Comparison of ENCODE assay signal across 18 cellular contexts in genomic region chr3:136960838-136961836, GRCh38. TPM values are rescaled to one million over a fixed set of nuclear protein-coding genes. Genes with fewer than 3 reads are reported as not detected.
A peak's percentile ranks its signal among the peaks of the same experiment; 100 is the strongest.
DNase-seq lines count a peak whose midpoint lies in the region; ATAC-seq and TF ChIP-seq lines count a peak whose summit lies in the region.
"Had no signal": no experiment of that assay in that cellular context is flagged by ENCODE, and none has a peak within 500 bp of the region (broad histone marks: within the 10 kb centered on the region; RNA-seq: fewer than 3 reads in every experiment).

No MANE protein-coding gene starts in this region.

- H2BK12ac ChIP-seq in mesenchymal stem cell (ENCODE audit: low read length in 2 of 2), result no peak overlapping the region

- H3K18ac ChIP-seq in mesenchymal stem cell (ENCODE audit: low read depth in 1 of 2, low read length in 2 of 2), result no peak overlapping the region

- H3K4me3 ChIP-seq in AG10803 (ENCODE audit: low read length), result peak overlapping the region; percentile 20
- no peak overlapping the region for H3K4me3 ChIP-seq in mesenchymal stem cell (ENCODE audit: insufficient read depth in 1 of 2, low read depth in 1 of 2, low read length in 2 of 2)
- H3K4me3 ChIP-seq: GM23338, mucosa of descending colon, SK-N-MC, upper lobe of right lung had no signal

- no peaks in the 10 kb centered on the region for H3K36me3 ChIP-seq in mesenchymal stem cell (ENCODE audit: control insufficient read depth in 1 of 2, insufficient read depth in 2 of 2, low read depth in 1 of 2, low read length in 2 of 2)
- H3K36me3 ChIP-seq: upper lobe of right lung had no signal

- no peak for TF ChIP-seq CTCF in AG10803 (conservative IDR thresholded peaks at IDR 0.05; ENCODE audit: low read length)

- peaks cover 5% of the 10 kb centered on the region for H3K4me1 ChIP-seq in mesenchymal stem cell (ENCODE audit: control insufficient read depth, insufficient read depth, low read depth, low read length)

- peak overlapping the region; percentile 52 for H3K9ac ChIP-seq in mesenchymal stem cell (ENCODE audit: low read length)

- WGBS in mesenchymal stem cell, result 81% methylated on average over 3 of the region's 4 CpGs

- no peaks in the 10 kb centered on the region for H3K27me3 ChIP-seq in mesenchymal stem cell (ENCODE audit: control insufficient read depth in 1 of 2, insufficient read depth in 1 of 2, low read length in 2 of 2)
- H3K27me3 ChIP-seq: upper lobe of right lung had no signal

- no peak overlapping the region for H2BK15ac ChIP-seq in mesenchymal stem cell (ENCODE audit: low read depth, poor library complexity, severe bottlenecking)

- H3K23ac ChIP-seq in mesenchymal stem cell (ENCODE audit: low read length in 2 of 2), result no peak overlapping the region

- no peaks in the 10 kb centered on the region for H3K9me3 ChIP-seq in mesenchymal stem cell (ENCODE audit: control insufficient read depth, low read length)
- H3K9me3 ChIP-seq: mucosa of descending colon, upper lobe of right lung had no signal

- no peak overlapping the region for H3K14ac ChIP-seq in mesenchymal stem cell (ENCODE audit: low read length in 2 of 2)

- H4K8ac ChIP-seq in mesenchymal stem cell (ENCODE audit: low read length), result no peak overlapping the region

- no peak overlapping the region for H2BK5ac ChIP-seq in mesenchymal stem cell (ENCODE audit: low read depth, low read length, poor library complexity, severe bottlenecking)

- H3K4ac ChIP-seq in mesenchymal stem cell (ENCODE audit: low read depth in 1 of 2, low read length in 2 of 2), result no peak overlapping the region

- no peak overlapping the region for H2BK120ac ChIP-seq in mesenchymal stem cell (ENCODE audit: low read depth, low read length)

- peak; percentile 75 for DNase-seq in AG10803 (ENCODE audit: low read depth)
- DNase-seq in HPDE6-E6E7 (ENCODE audit: extremely low spot score), result peak; percentile 31
- DNase-seq in dedifferentiated amniotic fluid mesenchymal stem cell (ENCODE audit: extremely low spot score), result peak; percentile 49
- DNase-seq in mesenchymal stem cell, result peak; percentile 55
- no peak for DNase-seq in stimulated activated CD4-positive, alpha-beta T cell treated with anti-CD3 and anti-CD28 coated beads, Interleukin-15, amount 100 ng/mL, for 24 hours
- DNase-seq in UCSD-AML1 (lab: John Stamatoyannopoulos, UW; ENCODE audit: unreplicated experiment), result no peak
- no peak for DNase-seq in T-helper 1 cell
- DNase-seq: activated naive CD8-positive, alpha-beta T cell treated with anti-CD3 and anti-CD28 coated beads, Interleukin-2, amount 50 U/mL, for 24 hours; activated T-cell treated with anti-CD3 and anti-CD28 coated beads for 4 hours; DMS79 treated with DMSO at 0.1 percent for 48 hours; mucosa of descending colon; NCI-H2171 treated with DMSO at 0.1 percent for 48 hours; stimulated activated CD4-positive, alpha-beta T cell treated with anti-CD3 and anti-CD28 coated beads, Interleukin-1b, Interleukin-23, amount 100 ng/mL, for 48 hours; upper lobe of right lung had no signal

- H2AK5ac ChIP-seq in mesenchymal stem cell (ENCODE audit: low read length, severe bottlenecking), result peak overlapping the region; percentile 39

- peak overlapping the region; percentile 91 for H3K27ac ChIP-seq in mesenchymal stem cell (ENCODE audit: low read length, poor library complexity, severe bottlenecking)
- H3K27ac ChIP-seq: SK-N-MC, upper lobe of right lung had no signal

- no peak overlapping the region for H2AFZ ChIP-seq in mesenchymal stem cell (ENCODE audit: low read depth, low read length)
- H2AFZ ChIP-seq: GM23338 had no signal

- no peak overlapping the region for H4K91ac ChIP-seq in mesenchymal stem cell (ENCODE audit: low read length)

- peaks cover 8% of the 10 kb centered on the region for H3K79me1 ChIP-seq in mesenchymal stem cell (replicated peaks; ENCODE audit: low read length, poor library complexity, severe bottlenecking)

- ATAC-seq in HG03439 (IDR thresholded peaks at IDR 0.05; ENCODE audit: unreplicated experiment), result no peak
- ATAC-seq: activated naive CD8-positive, alpha-beta T cell treated with anti-CD3 and anti-CD28 coated beads, Interleukin-2, amount 50 U/mL, for 24 hours; GM23338; mucosa of descending colon; upper lobe of right lung; WTC11 had no signal

- no peak overlapping the region for H3K4me2 ChIP-seq in mesenchymal stem cell (ENCODE audit: low read length, poor library complexity, severe bottlenecking)
- H3K4me2 ChIP-seq: GM23338 had no signal

RNA-seq across cellular contexts. Expression of gene IL20RB, which starts 3.4 kb away (rescaled TPM):
- polyA plus RNA-seq in mesenchymal stem cell (2013, experiment 1 of 2), result 2.4 TPM
- 2.5 TPM for polyA plus RNA-seq in mesenchymal stem cell (2013, experiment 2 of 2)

Comparison
In these comparisons a context has a peak if more than half of its experiments do, and no peak if none do; other contexts are left out.
1. DNase-seq: peak in AG10803 (single experiment), HPDE6-E6E7 (single experiment), dedifferentiated amniotic fluid mesenchymal stem cell (single experiment) and mesenchymal stem cell (single experiment); none in stimulated activated CD4-positive, alpha-beta T cell treated with anti-CD3 and anti-CD28 coated beads, Interleukin-15, amount 100 ng/mL, for 24 hours (single experiment), UCSD-AML1 (single experiment) and T-helper 1 cell (0 of 5).